11 cellular contexts compared by ENCODE assay signal in the genomic region with DNA sequence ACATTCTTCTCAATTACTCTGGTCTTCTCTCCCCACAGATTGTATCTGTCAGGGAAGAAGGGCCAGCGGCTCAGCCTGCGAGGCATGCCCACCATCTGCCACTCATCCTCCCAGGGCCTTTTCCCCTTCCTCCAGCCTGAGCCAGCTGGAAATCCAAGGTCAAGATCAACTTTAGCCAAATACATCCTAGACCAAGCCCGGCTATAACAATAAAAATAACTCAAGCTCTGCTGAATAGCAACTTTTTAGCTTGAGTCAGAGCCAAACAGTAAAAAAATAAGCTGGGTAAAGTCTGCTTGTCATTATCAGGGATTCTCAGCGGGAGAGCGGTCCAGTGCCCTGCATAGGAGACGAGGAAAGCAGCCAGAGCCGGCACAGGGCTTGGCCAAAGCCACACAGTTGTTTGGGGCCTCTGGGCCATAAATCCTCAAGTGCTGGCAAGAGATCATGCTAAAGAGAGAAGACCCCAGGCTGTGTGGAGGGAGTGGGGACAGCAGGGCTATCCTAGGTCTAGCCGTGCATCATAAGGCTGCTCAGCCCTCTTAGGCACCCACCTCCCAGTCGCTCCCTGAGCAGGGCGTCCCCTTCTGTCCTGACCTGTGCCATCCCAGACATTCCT.
DNase-seq lines count a peak whose midpoint lies in the region; ATAC-seq and TF ChIP-seq lines count a peak whose summit lies in the region.
"Had no signal": no experiment of that assay in that cellular context is flagged by ENCODE, and none has a peak within 500 bp of the region (broad histone marks: within the 10 kb centered on the region; RNA-seq: fewer than 3 reads in every experiment).

No MANE protein-coding gene starts in this region.

- H2AFZ ChIP-seq in IMR-90 (replicated peaks; ENCODE audit: low read length, poor library complexity) = peak overlapping the region; percentile 59

- H3K4me3 ChIP-seq in IMR-90 (ENCODE audit: insufficient read depth, low read depth, low read length) (no peak overlapping the region), body of pancreas (no peak overlapping the region), spleen (no peak overlapping the region)

- no peak overlapping the region for H3K18ac ChIP-seq in IMR-90 (ENCODE audit: low read depth, low read length)

- H3K9me1 ChIP-seq in IMR-90 (ENCODE audit: insufficient read depth, low read length) = no peaks in the 10 kb centered on the region

- H3K27ac Mint-ChIP-seq in activated T-helper 17 cell treated with anti-CD3 and anti-CD28 coated beads, Interleukin-2, amount 50 U/mL, for 72 hours = no peak overlapping the region
- H3K27ac Mint-ChIP-seq: activated T-cell treated with anti-CD3 and anti-CD28 coated beads, Interleukin-2, amount 50 U/mL, for 24 hours had no signal

- dilution Hi-C loops in IMR-90 (cut with HindIII; ENCODE audit: low sequenced_read_pairs, unreplicated experiment) = no loop called here

- H3K4me2 ChIP-seq in IMR-90 (ENCODE audit: low read depth, low read length) = no peak overlapping the region; the same call in 1 of the 2 replicates

- H3K4me3 Mint-ChIP-seq in activated T-helper 17 cell treated with anti-CD3 and anti-CD28 coated beads, Interleukin-2, amount 50 U/mL, for 72 hours = no peak overlapping the region
- H3K4me3 Mint-ChIP-seq: activated T-cell treated with anti-CD3 and anti-CD28 coated beads, Interleukin-2, amount 50 U/mL, for 24 hours had no signal

- BruUV-seq in IMR-90 (replicated peaks; lab: Mats Ljungman, UMichigan) = no TSS peak

- H3K36me3 Mint-ChIP-seq in activated T-helper 17 cell treated with anti-CD3 and anti-CD28 coated beads, Interleukin-2, amount 50 U/mL, for 72 hours (ENCODE audit: low read depth) = no peaks in the 10 kb centered on the region

- H3K9me3 Mint-ChIP-seq in activated T-helper 17 cell treated with anti-CD3 and anti-CD28 coated beads, Interleukin-2, amount 50 U/mL, for 72 hours = no peaks in the 10 kb centered on the region
- H3K9me3 Mint-ChIP-seq: activated T-cell treated with anti-CD3 and anti-CD28 coated beads, Interleukin-2, amount 50 U/mL, for 24 hours had no signal

- POLR2A ChIA-PET in IMR-90 (lab: Charles Lee; ENCODE audit: unreplicated experiment) = no interaction called here

- H3K23ac ChIP-seq in IMR-90 (ENCODE audit: low read depth, low read length) = no peak overlapping the region

- no peak overlapping the region for H4K8ac ChIP-seq in IMR-90 (ENCODE audit: low read depth in 2 of 2, low read length in 2 of 2)

- no peaks in the 10 kb centered on the region for H3K79me1 ChIP-seq in IMR-90 (ENCODE audit: low read depth in 1 of 2, low read length in 2 of 2)

- H3K14ac ChIP-seq in IMR-90 (replicated peaks; ENCODE audit: low read depth, low read length) = no peak overlapping the region

- intact Hi-C loops in IMR-90 (cut with micrococcal nuclease) = no loop called here
- intact Hi-C loops in body of pancreas (cut with DNase I) = no loop called here
- intact Hi-C loops in spleen (cut with DNase I; ENCODE audit: low total_unique reads) = no loop called here

- H4K91ac ChIP-seq in IMR-90 (ENCODE audit: insufficient read depth, low read depth, low read length) = no peak overlapping the region

- H3K27ac ChIP-seq in IMR-90 (ENCODE audit: insufficient read depth, low read length) (peak overlapping the region; percentile 2; the same call in 1 of the 2 replicates), body of pancreas (peak overlapping the region; percentile 19 to 66 (median 47)), spleen (peak overlapping the region in 7 of 8 donors; percentile 51 to 76 (median 64))

- H3K56ac ChIP-seq in IMR-90 (ENCODE audit: extremely low read depth, insufficient read depth, low read length) = no peak overlapping the region

- DNase-seq in IMR-90 = peak; percentile 53
- DNase-seq in body of pancreas = peak in 3 of 4 donors; percentile 45 to 47 (median 46)
- DNase-seq in kidney glomerular epithelial cell (lab: John Stamatoyannopoulos, UW) = peak; percentile 68
- DNase-seq in spleen = peak; percentile 30
- no peak for DNase-seq in activated CD4-positive, alpha-beta T cell treated with anti-CD3 and anti-CD28 coated beads for 48 hours
- DNase-seq: activated T-cell treated with anti-CD3 and anti-CD28 coated beads, Interleukin-2, amount 50 U/mL, for 24 hours; erythroblast; NCI-H2029 had no signal

- no peaks in the 10 kb centered on the region for H4K20me1 ChIP-seq in IMR-90 (ENCODE audit: insufficient read depth, low read length)

- no peak overlapping the region for H2AK9ac ChIP-seq in IMR-90 (replicated peaks; ENCODE audit: low read depth, low read length, poor library complexity)

- no peaks in the 10 kb centered on the region for H3K9me3 ChIP-seq in IMR-90 (ENCODE audit: control insufficient read depth, insufficient read depth, low read length)
- H3K9me3 ChIP-seq in body of pancreas = no peaks in the 10 kb centered on the region
- H3K9me3 ChIP-seq in spleen = no peaks in the 10 kb centered on the region

- H3K4me1 ChIP-seq in IMR-90 (ENCODE audit: control insufficient read depth, insufficient read depth, low read length) (peaks cover 11% of the 10 kb centered on the region; the same call in 1 of the 2 replicates), body of pancreas (peaks cover 17% of the 10 kb centered on the region), spleen (peaks cover 19 to 61% (median 38%) of the 10 kb centered on the region in 6 donors)

- in situ Hi-C loops in IMR-90 (cut with MboI; ENCODE audit: low sequenced_read_pairs) = no loop called here

- no peak overlapping the region for H4K5ac ChIP-seq in IMR-90 (ENCODE audit: low read depth, low read length)

- no peak overlapping the region for H2BK15ac ChIP-seq in IMR-90 (ENCODE audit: low read depth, low read length)

- no peak for TF ChIP-seq POLR2A in IMR-90 (IDR thresholded peaks at IDR 0.05; ENCODE audit: low read depth, low read length)
- no peak for TF ChIP-seq POLR2A in body of pancreas (IDR thresholded peaks at IDR 0.05)
- TF ChIP-seq POLR2A in spleen (IDR thresholded peaks at IDR 0.05) = no peak

- no peaks in the 10 kb centered on the region for H3K36me3 ChIP-seq in IMR-90 (ENCODE audit: control insufficient read depth, insufficient read depth, low read length)
- H3K36me3 ChIP-seq in body of pancreas (replicated peaks in 1 of 2; ENCODE audit: insufficient read depth in 1 of 2, low read depth in 2 of 2) = no peaks in the 10 kb centered on the region
- H3K36me3 ChIP-seq in spleen = peaks cover 0 to 46% (median 0%) of the 10 kb centered on the region in 6 donors

- H3K27me3 ChIP-seq in IMR-90 (ENCODE audit: control insufficient read depth, insufficient read depth, low read length) = peaks cover 10% of the 10 kb centered on the region
- H3K27me3 ChIP-seq in body of pancreas = no peaks in the 10 kb centered on the region
- H3K27me3 ChIP-seq in spleen (replicated peaks in 1 of 7) = no peaks in the 10 kb centered on the region

- no peak overlapping the region for H2BK120ac ChIP-seq in IMR-90 (ENCODE audit: low read depth, low read length)

- no peak overlapping the region for H2BK20ac ChIP-seq in IMR-90 (ENCODE audit: low read depth, low read length)

- CTCF ChIA-PET in IMR-90 (lab: Yijun Ruan, JAX) = no interaction called here

- 12% methylated on average over 6 of the region's 10 CpGs; no CpG with 5 or more reads in 1 of the 2 experiments for WGBS in IMR-90 (ENCODE audit: extremely low coverage in 2 of 2, insufficient read length in 1 of 2), 2 experiments
- WGBS in body of pancreas, 2 donors = 51 to 53% methylated on average over 10 of the region's 10 CpGs
- 52 to 79% (median 70%) methylated on average over 10 of the region's 10 CpGs for WGBS in spleen, 5 donors

- H3K4ac ChIP-seq in IMR-90 (ENCODE audit: low read depth, low read length) = no peak overlapping the region

- TF ChIP-seq CTCF in IMR-90 (conservative IDR thresholded peaks at IDR 0.05; ENCODE audit: low read depth, low read length) (no peak), body of pancreas (IDR thresholded peaks at IDR 0.05) (no peak), spleen (IDR thresholded peaks at IDR 0.05 in 8 of 11, conservative IDR thresholded peaks at IDR 0.05 in 3 of 11) (no peak)

- no peak for TF ChIP-seq RAD21 in IMR-90 (IDR thresholded peaks at IDR 0.05; ENCODE audit: low read length)

- no peaks in the 10 kb centered on the region for H3K27me3 Mint-ChIP-seq in activated T-helper 17 cell treated with anti-CD3 and anti-CD28 coated beads, Interleukin-2, amount 50 U/mL, for 72 hours
- H3K27me3 Mint-ChIP-seq: activated T-cell treated with anti-CD3 and anti-CD28 coated beads, Interleukin-2, amount 50 U/mL, for 24 hours had no signal

- peaks cover 6% of the 10 kb centered on the region for H3K4me1 Mint-ChIP-seq in activated T-helper 17 cell treated with anti-CD3 and anti-CD28 coated beads, Interleukin-2, amount 50 U/mL, for 72 hours

- no peak overlapping the region for H2BK5ac ChIP-seq in IMR-90 (ENCODE audit: low read depth, low read length, poor library complexity, severe bottlenecking)

- no peak overlapping the region for H2AK5ac ChIP-seq in IMR-90 (ENCODE audit: low read depth, low read length)

- ATAC-seq in IMR-90 (ENCODE audit: low read depth) = peak; percentile 83
- ATAC-seq in body of pancreas = peak; percentile 73
- no peak for ATAC-seq in GM18907 (IDR thresholded peaks at IDR 0.05; ENCODE audit: unreplicated experiment)
- no peak for ATAC-seq in activated T-helper 17 cell treated with anti-CD3 and anti-CD28 coated beads, Interleukin-2, amount 50 U/mL, for 72 hours (replicated peaks)
- no peak for ATAC-seq in GM19324 (IDR thresholded peaks at IDR 0.05; ENCODE audit: low FRiP score, unreplicated experiment)

- no peak overlapping the region for H3K9ac ChIP-seq in IMR-90 (ENCODE audit: low read depth, low read length)

TF ChIP-seq in IMR-90, 13 proteins besides CTCF, POLR2A, EP300 and RAD21 (continues in another document):
- TF ChIP-seq, protein P1, sequence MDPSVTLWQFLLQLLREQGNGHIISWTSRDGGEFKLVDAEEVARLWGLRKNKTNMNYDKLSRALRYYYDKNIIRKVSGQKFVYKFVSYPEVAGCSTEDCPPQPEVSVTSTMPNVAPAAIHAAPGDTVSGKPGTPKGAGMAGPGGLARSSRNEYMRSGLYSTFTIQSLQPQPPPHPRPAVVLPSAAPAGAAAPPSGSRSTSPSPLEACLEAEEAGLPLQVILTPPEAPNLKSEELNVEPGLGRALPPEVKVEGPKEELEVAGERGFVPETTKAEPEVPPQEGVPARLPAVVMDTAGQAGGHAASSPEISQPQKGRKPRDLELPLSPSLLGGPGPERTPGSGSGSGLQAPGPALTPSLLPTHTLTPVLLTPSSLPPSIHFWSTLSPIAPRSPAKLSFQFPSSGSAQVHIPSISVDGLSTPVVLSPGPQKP (IDR thresholded peaks at IDR 0.05; ENCODE audit: borderline replicate concordance, low read depth, low read length) = no peak
- TF ChIP-seq MXI1 (IDR thresholded peaks at IDR 0.05; ENCODE audit: borderline replicate concordance, low read depth, low read length) (no peak), FOS (IDR thresholded peaks at IDR 0.05; ENCODE audit: low read depth, low read length) (no peak), MAZ (IDR thresholded peaks at IDR 0.05; ENCODE audit: borderline replicate concordance, low read depth, low read length) (no peak), BHLHE40 (IDR thresholded peaks at IDR 0.05; ENCODE audit: low read depth, low read length) (no peak), NFE2L2 (IDR thresholded peaks at IDR 0.05; ENCODE audit: low read depth, low read length) (no peak), SMC3 (IDR thresholded peaks at IDR 0.05; ENCODE audit: low read depth, low read length) (no peak)

Comparison
In these comparisons a context has a peak if more than half of its experiments do, and no peak if none do; other contexts are left out.
1. ATAC-seq: peak in IMR-90 (single experiment) and body of pancreas (single experiment); none in GM18907 (single experiment), activated T-helper 17 cell treated with anti-CD3 and anti-CD28 coated beads, Interleukin-2, amount 50 U/mL, for 72 hours (single experiment) and GM19324 (single experiment).
2. H3K27ac ChIP-seq: peak in every context shown above with its lines; median percentile 64 in spleen; 47 in body of pancreas; 2 in IMR-90.